ENCODE assay signal across 8 cellular contexts in genomic region chr1:172719694-172720138, GRCh38.
DNase-seq lines count a peak whose midpoint lies in the region; ATAC-seq and TF ChIP-seq lines count a peak whose summit lies in the region.

No MANE protein-coding gene starts in this region.

- WGBS in esophagus squamous epithelium, 2 donors: 2 to 12% methylated on average over 3 of the region's 3 CpGs

- POLR2A ChIA-PET in HEK293T (lab: Yijun Ruan, JAX): interaction anchor here (1.0 kb wide), 1 partner anchor 187 kb away, joined by 3 read pairs; the partner anchor contains the start of gene SUCO

- H3K4me1 ChIP-seq in RWPE2 (ENCODE audit: insufficient read depth, poor library complexity, severe bottlenecking) (peaks cover 30% of the 10 kb centered on the region), esophagus squamous epithelium (peaks cover 0 to 22% (median 9%) of the 10 kb centered on the region in 3 donors), osteoblast (ENCODE audit: insufficient read depth, low read length) (peaks cover 22% of the 10 kb centered on the region)

- H3K79me2 ChIP-seq in osteoblast (ENCODE audit: insufficient read depth, low read length): no peaks in the 10 kb centered on the region

- no peaks in the 10 kb centered on the region for H4K20me1 ChIP-seq in osteoblast (ENCODE audit: insufficient read depth, low read length)

- CTCF ChIA-PET in HEK293T (lab: Yijun Ruan, JAX): interaction anchor here (0.5 to 1.6 kb wide), 6 partner anchors 54 to 1353 kb away, joined by 3 to 6 read pairs (median 4); no protein-coding TSS in a partner anchor

- peak; percentile 45; the same call in 2 of the 3 replicates for ATAC-seq in RWPE2 (ENCODE audit: low read depth)
- ATAC-seq in GM21381 (IDR thresholded peaks at IDR 0.05; ENCODE audit: unreplicated experiment): no peak
- ATAC-seq in HG03442 (IDR thresholded peaks at IDR 0.05; ENCODE audit: unreplicated experiment): no peak

- peak overlapping the region; percentile 84 for H2AFZ ChIP-seq in osteoblast (ENCODE audit: low read length)

- H3K36me3 ChIP-seq in RWPE2 (ENCODE audit: low read depth): no peaks in the 10 kb centered on the region
- H3K36me3 ChIP-seq in esophagus squamous epithelium: no peaks in the 10 kb centered on the region
- no peaks in the 10 kb centered on the region for H3K36me3 ChIP-seq in osteoblast (ENCODE audit: insufficient read depth, low read length)

- H3K4me3 ChIP-seq in RWPE2 (ENCODE audit: severe bottlenecking) (no peak overlapping the region), esophagus squamous epithelium (no peak overlapping the region), osteoblast (ENCODE audit: insufficient read depth, low read length) (peak overlapping the region; percentile 31)

- peak overlapping the region; percentile 71 for H3K4me2 ChIP-seq in osteoblast (ENCODE audit: insufficient read depth, low read length)

- intact Hi-C loops in esophagus squamous epithelium (cut with DNase I): loop anchor here (10.0 kb wide), 1 partner anchor 265 kb away; no protein-coding TSS in a partner anchor

- H3K27ac ChIP-seq in RWPE2 (ENCODE audit: poor library complexity, severe bottlenecking) (peak overlapping the region; percentile 71), esophagus squamous epithelium (peak overlapping the region in 3 of 4 donors; percentile 6 to 52 (median 28)), osteoblast (ENCODE audit: low read depth, low read length) (peak overlapping the region; percentile 18)

- peak; percentile 94 for TF ChIP-seq CTCF in RWPE2 (IDR thresholded peaks at IDR 0.05; ENCODE audit: poor library complexity, severe bottlenecking)
- peak; percentile 45 to 75 (median 56) for TF ChIP-seq CTCF in esophagus squamous epithelium (IDR thresholded peaks at IDR 0.05)
- peak; percentile 72 for TF ChIP-seq CTCF in osteoblast (IDR thresholded peaks at IDR 0.05; ENCODE audit: extremely low read depth, low read depth, low read length)

- DNase-seq in NCI-H1436 (lab: John Stamatoyannopoulos, UW) (peak; percentile 14), NCI-H1436 treated with DMSO at 0.1 percent for 48 hours (lab: John Stamatoyannopoulos, UW) (no peak), HEK293T (ENCODE audit: extremely low spot score) (peak; percentile 59), RWPE2 (ENCODE audit: low spot score) (no peak), esophagus squamous epithelium (lab: John Stamatoyannopoulos, UW) (no peak), osteoblast (ENCODE audit: insufficient read length, low spot score, missing footprints) (no peak)

- no peaks in the 10 kb centered on the region for H3K27me3 ChIP-seq in RWPE2 (ENCODE audit: insufficient read depth, poor library complexity, severe bottlenecking)
- no peaks in the 10 kb centered on the region for H3K27me3 ChIP-seq in esophagus squamous epithelium
- no peaks in the 10 kb centered on the region for H3K27me3 ChIP-seq in osteoblast (ENCODE audit: insufficient read depth, low read length)

- H3K9me3 ChIP-seq in RWPE2 (ENCODE audit: severe bottlenecking) (no peaks in the 10 kb centered on the region), esophagus squamous epithelium (no peaks in the 10 kb centered on the region), osteoblast (ENCODE audit: low read depth, low read length) (no peaks in the 10 kb centered on the region)

- TF ChIP-seq POLR2A in esophagus squamous epithelium (IDR thresholded peaks at IDR 0.05): no peak

TF ChIP-seq in HEK293T, 16 proteins besides CTCF, POLR2A, EP300 and RAD21:
- TF ChIP-seq ZNF384 (IDR thresholded peaks at IDR 0.05) (peak; percentile 96), LEF1 (IDR thresholded peaks at IDR 0.05; ENCODE audit: borderline replicate concordance) (no peak), TARDBP (IDR thresholded peaks at IDR 0.05) (no peak)

Comparison
In these comparisons a context has a peak if more than half of its experiments do, and no peak if none do; other contexts are left out.
1. DNase-seq: peak in NCI-H1436 (single experiment) and HEK293T (single experiment); none in NCI-H1436 treated with DMSO at 0.1 percent for 48 hours (single experiment), RWPE2 (single experiment), esophagus squamous epithelium (single experiment) and osteoblast (single experiment).
2. H3K27ac ChIP-seq: peak in every context shown above with its lines; median percentile 71 in RWPE2; 28 in esophagus squamous epithelium; 18 in osteoblast.
3. Peak in every context shown above with its lines, with median percentiles within 50 percentile points of each other: CTCF ChIP-seq.